In genomic region chr7:55280031-55280454, GRCh38 we compare ENCODE assay signal across 8 cellular contexts.
A peak's percentile ranks its signal among the peaks of the same experiment; 100 is the strongest.
DNase-seq lines count a peak whose midpoint lies in the region; ATAC-seq and TF ChIP-seq lines count a peak whose summit lies in the region.

No MANE protein-coding gene starts in this region.

- intact Hi-C loops in Right ventricle myocardium superior (cut with DNase I) (loop anchor here (2.0 to 10.0 kb wide), 2 partner anchors 135 to 315 kb away; no protein-coding TSS in a partner anchor), psoas muscle (cut with DNase I) (loop anchor here in 1 of 2 donors (1.0 to 10.0 kb wide), 3 partner anchors 85 to 315 kb away; partner anchors contain the start of gene LANCL2)

- H3K79me1 ChIP-seq in H9 (ENCODE audit: insufficient read depth, low read depth, low read length, poor library complexity, severe bottlenecking), result no peaks in the 10 kb centered on the region

- H2BK120ac ChIP-seq in H9 (ENCODE audit: low read depth, low read length, poor library complexity, severe bottlenecking), result no peak overlapping the region

- H3K36me3 ChIP-seq in MG63, result no peaks in the 10 kb centered on the region
- H3K36me3 ChIP-seq in psoas muscle (ENCODE audit: insufficient read depth in 1 of 2, low read depth in 1 of 2), result no peaks in the 10 kb centered on the region

- H3K4me3 ChIP-seq in MG63 (no peak overlapping the region), psoas muscle (no peak overlapping the region)

- no peak overlapping the region for H3K4me2 ChIP-seq in H9 (ENCODE audit: insufficient read depth, insufficient read length, low read length)

- no peak overlapping the region for H2AK5ac ChIP-seq in H9 (ENCODE audit: insufficient read length, low read length)

- no peak overlapping the region for H3K4ac ChIP-seq in H9 (ENCODE audit: low read depth, low read length)

- H3K56ac ChIP-seq in H9 (ENCODE audit: insufficient read length, low read depth, low read length), result no peak overlapping the region

- no peaks in the 10 kb centered on the region for H3K4me1 ChIP-seq in H9 (ENCODE audit: insufficient read depth, low read length)
- no peaks in the 10 kb centered on the region for H3K4me1 ChIP-seq in psoas muscle

- H3K27me3 ChIP-seq in H9 (ENCODE audit: insufficient read depth, low read length), result no peaks in the 10 kb centered on the region
- H3K27me3 ChIP-seq in MG63, result no peaks in the 10 kb centered on the region
- no peaks in the 10 kb centered on the region for H3K27me3 ChIP-seq in psoas muscle (ENCODE audit: insufficient read depth in 3 of 3, low read length in 2 of 3)

- no peak overlapping the region for H4K91ac ChIP-seq in H9 (ENCODE audit: insufficient read length, low read depth, low read length)

- H3K18ac ChIP-seq in H9 (ENCODE audit: insufficient read length, low read depth, low read length), result no peak overlapping the region

- in situ Hi-C loops in SK-MEL-5 (cut with HindIII; ENCODE audit: low pct_unique_long_range_greater_than_20kb, low sequenced_read_pairs), result no loop called here

- H2BK5ac ChIP-seq in H9 (ENCODE audit: insufficient read length, low read length), result no peak overlapping the region

- H3K9me3 Mint-ChIP-seq in H9, result no peaks in the 10 kb centered on the region

- no peak overlapping the region for H3K27ac Mint-ChIP-seq in H9

- H3K79me2 ChIP-seq in H9 (ENCODE audit: insufficient read depth, low read length), result no peaks in the 10 kb centered on the region

- H4K20me1 ChIP-seq in H9 (ENCODE audit: control insufficient read depth, insufficient read depth, insufficient read length), result no peaks in the 10 kb centered on the region

- no peaks in the 10 kb centered on the region for H3K36me3 Mint-ChIP-seq in H9 (ENCODE audit: insufficient read depth in 1 of 3, low read depth in 3 of 3)

- H3K23ac ChIP-seq in H9 (ENCODE audit: insufficient read length, low read depth, low read length), result no peak overlapping the region

- no peak overlapping the region for H2BK15ac ChIP-seq in H9 (ENCODE audit: low read depth, low read length)

- H3K27me3 Mint-ChIP-seq in H9 (ENCODE audit: low read depth), result no peaks in the 10 kb centered on the region

- no peak overlapping the region for H3K4me3 Mint-ChIP-seq in H9

- ATAC-seq in Right ventricle myocardium superior (ENCODE audit: poor library complexity) (peak; percentile 94), psoas muscle (peak; percentile 88 to 98 (median 90)), HG03097 (IDR thresholded peaks at IDR 0.05; ENCODE audit: low FRiP score, unreplicated experiment) (no peak)

- H3K9me3 ChIP-seq in H9 (ENCODE audit: control insufficient read depth, low read depth, low read length) (no peaks in the 10 kb centered on the region), MG63 (no peaks in the 10 kb centered on the region), psoas muscle (no peaks in the 10 kb centered on the region)

- H2BK20ac ChIP-seq in H9 (ENCODE audit: low read depth, low read length, poor library complexity, severe bottlenecking), result no peak overlapping the region

- no peak overlapping the region for H4K8ac ChIP-seq in H9 (replicated peaks; ENCODE audit: insufficient read length, low read depth, low read length)

- H2AFZ ChIP-seq in H9 (ENCODE audit: low read length), result no peak overlapping the region

- no CpG with 5 or more reads among the region's 3 CpGs for WGBS in H9 (ENCODE audit: extremely low coverage, insufficient read length, low lambda C conversion rate)
- WGBS in psoas muscle, 3 donors, result 0% methylated on average over 3 of the region's 3 CpGs

- H3K4me1 Mint-ChIP-seq in H9, result peaks cover 8 to 10% of the 10 kb centered on the region in 2 experiments; a peak in 3 of 4 replicates

- no peak overlapping the region for H3K9ac ChIP-seq in H9 (ENCODE audit: extremely low read depth, insufficient read length, low read length)

- H3K14ac ChIP-seq in H9 (ENCODE audit: insufficient read depth, low read length), result no peak overlapping the region

- TF ChIP-seq CTCF in GM12873 (IDR thresholded peaks at IDR 0.05; ENCODE audit: insufficient read depth, low read depth, low read length, missing control alignments) (peak; percentile 69), H9 (conservative IDR thresholded peaks at IDR 0.05) (peak; percentile 80), psoas muscle (IDR thresholded peaks at IDR 0.05) (peak; percentile 68)

- no peak overlapping the region for H4K5ac ChIP-seq in H9 (ENCODE audit: insufficient read length, low read depth, low read length)

- DNase-seq in H9 (peak; percentile 72), MG63 (peak; percentile 32), SK-MEL-5 (ENCODE audit: low read depth, low spot score) (peak; percentile 90), Right ventricle myocardium superior (no peak), psoas muscle (peak; percentile 36 to 63)
- DNase-seq in activated naive CD4-positive, alpha-beta T cell treated with anti-CD3 and anti-CD28 coated beads, Interleukin-2, amount 50 U/mL, for 16 hours, result peak; percentile 50

- no peaks in the 10 kb centered on the region for H3K23me2 ChIP-seq in H9 (ENCODE audit: insufficient read length, low read depth, low read length, poor library complexity, severe bottlenecking)

- H2BK12ac ChIP-seq in H9 (ENCODE audit: insufficient read length, low read depth, low read length), result no peak overlapping the region

- H3T11ph ChIP-seq in H9 (ENCODE audit: low read length), result no peak overlapping the region

- no peak overlapping the region for H3K27ac ChIP-seq in H9 (ENCODE audit: insufficient read length, low read depth, low read length)
- no peak overlapping the region for H3K27ac ChIP-seq in psoas muscle
